ENCODE assay signal across 8 cellular contexts in genomic region chr15:81293728-81294500, GRCh38. TPM values are rescaled to one million over a fixed set of nuclear protein-coding genes. Genes with fewer than 3 reads are reported as not detected.
A peak's percentile ranks its signal among the peaks of the same experiment; 100 is the strongest.
DNase-seq lines count a peak whose midpoint lies in the region; ATAC-seq and TF ChIP-seq lines count a peak whose summit lies in the region.

No MANE protein-coding gene starts in this region.

- ATAC-seq in DND-41 (ENCODE audit: insufficient read depth, low read depth), result peak; percentile 81
- peak; percentile 62 for ATAC-seq in GM21390 (IDR thresholded peaks at IDR 0.05; ENCODE audit: unreplicated experiment)
- ATAC-seq in activated CD8-positive, alpha-beta T cell treated with anti-CD3 and anti-CD28 coated beads, Interleukin-2, amount 10 ng/mL, durations not matched to agents 7 days and 5 days, result peak; percentile 66
- peak; percentile 83 for ATAC-seq in stimulated activated naive CD8-positive, alpha-beta T cell treated with anti-CD3 and anti-CD28 coated beads, Interleukin-15, amount 100 ng/mL, for 72 hours

- peak overlapping the region; percentile 78 for H3K9ac ChIP-seq in DND-41 (ENCODE audit: low read depth, low read length)
- H3K9ac ChIP-seq in liver (ENCODE audit: low read depth in 1 of 2, low read length in 2 of 2), result peak overlapping the region in 1 of 2 donors; percentile 12

- peaks cover 47% of the 10 kb centered on the region for H3K79me2 ChIP-seq in DND-41 (ENCODE audit: insufficient read depth, low read length)

- H3K27me3 ChIP-seq in DND-41 (ENCODE audit: insufficient read depth, low read length, poor library complexity) (no peaks in the 10 kb centered on the region), liver (ENCODE audit: control insufficient read depth in 4 of 4, insufficient read depth in 4 of 4, low read length in 3 of 4) (no peaks in the 10 kb centered on the region)

- TF ChIP-seq CTCF in DND-41 (IDR thresholded peaks at IDR 0.05; ENCODE audit: borderline replicate concordance, extremely low read depth, low read length, poor library complexity, severe bottlenecking) (no peak), liver (IDR thresholded peaks at IDR 0.05; ENCODE audit: low read depth, low read length, missing input control) (no peak)

- H4K20me1 ChIP-seq in DND-41 (ENCODE audit: insufficient read depth, low read length), result no peaks in the 10 kb centered on the region

- CTCF ChIA-PET in activated CD8-positive, alpha-beta T cell treated with anti-CD3 and anti-CD28 coated beads, Interleukin-2, amount 10 ng/mL, durations not matched to agents 7 days and 5 days (lab: Charles Lee), result interaction anchor here (0.8 to 16.6 kb wide), 9 partner anchors 10 to 138 kb away, joined by 3 to 243 read pairs (median 7); no protein-coding TSS in a partner anchor

- peak overlapping the region; percentile 99 for H3K4me3 Mint-ChIP-seq in activated CD8-positive, alpha-beta T cell treated with anti-CD3 and anti-CD28 coated beads, Interleukin-2, amount 10 ng/mL, durations not matched to agents 7 days and 5 days
- H3K4me3 Mint-ChIP-seq in stimulated activated naive CD8-positive, alpha-beta T cell treated with anti-CD3 and anti-CD28 coated beads, Interleukin-15, amount 100 ng/mL, for 72 hours, result peak overlapping the region; percentile 99 to 100

- H3K4me1 ChIP-seq in DND-41 (ENCODE audit: insufficient read depth, low read length) (peaks cover 81% of the 10 kb centered on the region), liver (ENCODE audit: control insufficient read depth in 4 of 4, insufficient read depth in 4 of 4, low read length in 3 of 4) (peaks cover 0 to 6% (median 0%) of the 10 kb centered on the region in 4 donors)

- peak overlapping the region; percentile 71 for H2AFZ ChIP-seq in DND-41 (ENCODE audit: low read depth, low read length)

- WGBS in liver, result 68% methylated on average over 9 of the region's 9 CpGs

- peak; percentile 87 for DNase-seq in DND-41
- DNase-seq in KBM-7, result peak; percentile 92
- DNase-seq in activated CD8-positive, alpha-beta T cell treated with anti-CD3 and anti-CD28 coated beads, Interleukin-2, amount 10 ng/mL, durations not matched to agents 7 days and 5 days, result peak; percentile 87
- DNase-seq in stimulated activated naive CD8-positive, alpha-beta T cell treated with anti-CD3 and anti-CD28 coated beads, Interleukin-15, amount 100 ng/mL, for 72 hours, result peak; percentile 81 to 93
- no peak for DNase-seq in iPS-NIHi7 (ENCODE audit: extremely low spot score)
- no peak for DNase-seq in DMS153 treated with DMSO at 0.1 percent for 48 hours (lab: John Stamatoyannopoulos, UW; ENCODE audit: unreplicated experiment)

- H3K9me3 ChIP-seq in DND-41 (ENCODE audit: insufficient read depth, low read length, severe bottlenecking) (no peaks in the 10 kb centered on the region), liver (ENCODE audit: control insufficient read depth in 4 of 4, low read length in 3 of 4) (no peaks in the 10 kb centered on the region)

- H3K4me3 ChIP-seq in DND-41 (ENCODE audit: low read depth in 1 of 2, low read length in 2 of 2) (peak overlapping the region in 1 of 2 experiments; percentile 51; a peak in 2 of 4 replicates), liver (ENCODE audit: low read depth in 1 of 3, low read length in 3 of 3) (no peak overlapping the region)

- H3K27ac ChIP-seq in DND-41 (ENCODE audit: low read length), result peak overlapping the region; percentile 99
- H3K27ac ChIP-seq in liver (ENCODE audit: low read depth in 1 of 2, low read length in 2 of 2), result peak overlapping the region; percentile 21 to 58

- peaks cover 38% of the 10 kb centered on the region for H3K36me3 Mint-ChIP-seq in activated CD8-positive, alpha-beta T cell treated with anti-CD3 and anti-CD28 coated beads, Interleukin-2, amount 10 ng/mL, durations not matched to agents 7 days and 5 days (ENCODE audit: low read depth)

- H3K36me3 ChIP-seq in DND-41 (ENCODE audit: insufficient read depth, low read length) (no peaks in the 10 kb centered on the region; the same call in 1 of the 2 replicates), liver (ENCODE audit: control insufficient read depth in 4 of 4, insufficient read depth in 3 of 4, low read depth in 1 of 4, low read length in 3 of 4) (no peaks in the 10 kb centered on the region)

- no peak for TF ChIP-seq RAD21 in liver (IDR thresholded peaks at IDR 0.05)

- peak overlapping the region; percentile 93 for H3K27ac Mint-ChIP-seq in activated CD8-positive, alpha-beta T cell treated with anti-CD3 and anti-CD28 coated beads, Interleukin-2, amount 10 ng/mL, durations not matched to agents 7 days and 5 days
- peak overlapping the region; percentile 90 to 96 for H3K27ac Mint-ChIP-seq in stimulated activated naive CD8-positive, alpha-beta T cell treated with anti-CD3 and anti-CD28 coated beads, Interleukin-15, amount 100 ng/mL, for 72 hours

- POLR2A ChIA-PET in activated CD8-positive, alpha-beta T cell treated with anti-CD3 and anti-CD28 coated beads, Interleukin-2, amount 10 ng/mL, durations not matched to agents 7 days and 5 days (lab: Charles Lee), result interaction anchor here (1.0 to 8.9 kb wide), 8 partner anchors 7 to 303 kb away, joined by 3 to 117 read pairs (median 8); partner anchors contain the start of gene STARD5

- H3K27me3 Mint-ChIP-seq in activated CD8-positive, alpha-beta T cell treated with anti-CD3 and anti-CD28 coated beads, Interleukin-2, amount 10 ng/mL, durations not matched to agents 7 days and 5 days (ENCODE audit: low read depth), result no peaks in the 10 kb centered on the region
- no peaks in the 10 kb centered on the region for H3K27me3 Mint-ChIP-seq in stimulated activated naive CD8-positive, alpha-beta T cell treated with anti-CD3 and anti-CD28 coated beads, Interleukin-15, amount 100 ng/mL, for 72 hours

- no peaks in the 10 kb centered on the region for H3K9me3 Mint-ChIP-seq in activated CD8-positive, alpha-beta T cell treated with anti-CD3 and anti-CD28 coated beads, Interleukin-2, amount 10 ng/mL, durations not matched to agents 7 days and 5 days (ENCODE audit: insufficient read depth)
- peaks cover 0 to 4% of the 10 kb centered on the region in 2 donors for H3K9me3 Mint-ChIP-seq in stimulated activated naive CD8-positive, alpha-beta T cell treated with anti-CD3 and anti-CD28 coated beads, Interleukin-15, amount 100 ng/mL, for 72 hours

- peaks cover 73% of the 10 kb centered on the region for H3K4me1 Mint-ChIP-seq in activated CD8-positive, alpha-beta T cell treated with anti-CD3 and anti-CD28 coated beads, Interleukin-2, amount 10 ng/mL, durations not matched to agents 7 days and 5 days (ENCODE audit: low read depth)
- peaks cover 81% of the 10 kb centered on the region for H3K4me1 Mint-ChIP-seq in stimulated activated naive CD8-positive, alpha-beta T cell treated with anti-CD3 and anti-CD28 coated beads, Interleukin-15, amount 100 ng/mL, for 72 hours

- peak overlapping the region; percentile 76 for H3K4me2 ChIP-seq in DND-41 (ENCODE audit: insufficient read depth, low read length)

- in situ Hi-C loops in KBM-7 (cut with MboI; ENCODE audit: low pct_unique_long_range_greater_than_20kb, low sequenced_read_pairs), result no loop called here

TF ChIP-seq in liver, 16 proteins besides CTCF, POLR2A, EP300 and RAD21 (continues in another document):
- no peak for TF ChIP-seq RXRA (IDR thresholded peaks at IDR 0.05)
- TF ChIP-seq, protein P1, sequence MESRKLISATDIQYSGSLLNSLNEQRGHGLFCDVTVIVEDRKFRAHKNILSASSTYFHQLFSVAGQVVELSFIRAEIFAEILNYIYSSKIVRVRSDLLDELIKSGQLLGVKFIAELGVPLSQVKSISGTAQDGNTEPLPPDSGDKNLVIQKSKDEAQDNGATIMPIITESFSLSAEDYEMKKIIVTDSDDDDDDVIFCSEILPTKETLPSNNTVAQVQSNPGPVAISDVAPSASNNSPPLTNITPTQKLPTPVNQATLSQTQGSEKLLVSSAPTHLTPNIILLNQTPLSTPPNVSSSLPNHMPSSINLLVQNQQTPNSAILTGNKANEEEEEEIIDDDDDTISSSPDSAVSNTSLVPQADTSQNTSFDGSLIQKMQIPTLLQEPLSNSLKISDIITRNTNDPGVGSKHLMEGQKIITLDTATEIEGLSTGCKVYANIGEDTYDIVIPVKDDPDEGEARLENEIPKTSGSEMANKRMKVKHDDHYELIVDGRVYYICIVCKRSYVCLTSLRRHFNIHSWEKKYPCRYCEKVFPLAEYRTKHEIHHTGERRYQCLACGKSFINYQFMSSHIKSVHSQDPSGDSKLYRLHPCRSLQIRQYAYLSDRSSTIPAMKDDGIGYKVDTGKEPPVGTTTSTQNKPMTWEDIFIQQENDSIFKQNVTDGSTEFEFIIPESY (IDR thresholded peaks at IDR 0.05), result no peak
- TF ChIP-seq, protein P2, sequence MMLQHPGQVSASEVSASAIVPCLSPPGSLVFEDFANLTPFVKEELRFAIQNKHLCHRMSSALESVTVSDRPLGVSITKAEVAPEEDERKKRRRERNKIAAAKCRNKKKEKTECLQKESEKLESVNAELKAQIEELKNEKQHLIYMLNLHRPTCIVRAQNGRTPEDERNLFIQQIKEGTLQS (IDR thresholded peaks at IDR 0.05), result no peak
- no peak for TF ChIP-seq TAF1 (conservative IDR thresholded peaks at IDR 0.05)
- no peak for TF ChIP-seq NR2F2 (IDR thresholded peaks at IDR 0.05)
- TF ChIP-seq JUND (IDR thresholded peaks at IDR 0.05), result no peak
- no peak for TF ChIP-seq SP1 (IDR thresholded peaks at IDR 0.05)
- TF ChIP-seq, protein P3, sequence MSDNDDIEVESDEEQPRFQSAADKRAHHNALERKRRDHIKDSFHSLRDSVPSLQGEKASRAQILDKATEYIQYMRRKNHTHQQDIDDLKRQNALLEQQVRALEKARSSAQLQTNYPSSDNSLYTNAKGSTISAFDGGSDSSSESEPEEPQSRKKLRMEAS (IDR thresholded peaks at IDR 0.05), result no peak
- no peak for TF ChIP-seq FOXA1 (IDR thresholded peaks at IDR 0.05)
- TF ChIP-seq GABPA (IDR thresholded peaks at IDR 0.05 in 1 of 2, conservative IDR thresholded peaks at IDR 0.05 in 1 of 2), result no peak

RNA-seq across cellular contexts. Expression of gene STARD5, which starts 30.0 kb away (rescaled TPM):
- total RNA-seq in activated CD8-positive, alpha-beta T cell treated with anti-CD3 and anti-CD28 coated beads, Interleukin-2, amount 10 ng/mL, durations not matched to agents 7 days and 5 days, result 1 to 10 TPM; 4.9 to 5.3 TPM
- 10 to 100 TPM in 1 of 2 donors, 1 to 10 TPM in 1; 1.1 to 45.3 TPM for total RNA-seq in liver
- 10 to 100 TPM; 26.1 to 47.0 TPM for polyA plus RNA-seq in liver

Comparison
In these comparisons a context has a peak if more than half of its experiments do, and no peak if none do; other contexts are left out.
1. DNase-seq: peak in DND-41 (single experiment), KBM-7 (single experiment), activated CD8-positive, alpha-beta T cell treated with anti-CD3 and anti-CD28 coated beads, Interleukin-2, amount 10 ng/mL, durations not matched to agents 7 days and 5 days (single experiment) and stimulated activated naive CD8-positive, alpha-beta T cell treated with anti-CD3 and anti-CD28 coated beads, Interleukin-15, amount 100 ng/mL, for 72 hours (2 of 2); none in iPS-NIHi7 (single experiment) and DMS153 treated with DMSO at 0.1 percent for 48 hours (single experiment).
2. Peak in every context shown above with its lines, with median percentiles within 50 percentile points of each other: ATAC-seq.